Comparison of ENCODE assay signal across 8 cellular contexts in genomic region chr17:35808962-35809854, GRCh38. TPM values are rescaled to one million over a fixed set of nuclear protein-coding genes. Genes with fewer than 3 reads are reported as not detected.
DNase-seq lines count a peak whose midpoint lies in the region; ATAC-seq and TF ChIP-seq lines count a peak whose summit lies in the region.

TAF15 (plus strand) TSS chr17:35809484; CDS start chr17:35809570, 86 bp downstream.

- peak within 1 kb of the TSS; percentile 86 for H2AFZ ChIP-seq in PC-3 (ENCODE audit: low read length)

- peak within 1 kb of the TSS; percentile 93 for H3K9ac ChIP-seq in PC-3 (ENCODE audit: low read length)
- peak within 1 kb of the TSS; percentile 81 for H3K9ac ChIP-seq in mucosa of stomach (ENCODE audit: low read length)

- intact Hi-C loops in PC-3 (cut with micrococcal nuclease), result loop anchor here (5.0 kb wide), 1 partner anchor 557 kb away; no protein-coding TSS in a partner anchor

- no peaks in the 10 kb centered on the region for H3K9me2 ChIP-seq in PC-3 (replicated peaks; ENCODE audit: low read length)

- BruUV-seq in PC-3 (replicated peaks; lab: Mats Ljungman, UMichigan), result no TSS peak

- POLR2A ChIA-PET in PC-3 (lab: Charles Lee; ENCODE audit: unreplicated experiment), result interaction anchor here (0.5 to 1.5 kb wide), 5 partner anchors 10 to 707 kb away, joined by 3 to 6 read pairs (median 4); no protein-coding TSS in a partner anchor

- CTCF ChIA-PET in PC-3 (lab: Charles Lee), result interaction anchor here (0.5 to 1.9 kb wide), 3 partner anchors 42 to 137 kb away, joined by 3 to 18 read pairs (median 11); no protein-coding TSS in a partner anchor

- peak; percentile 78 for TF ChIP-seq CTCF in PC-3 (conservative IDR thresholded peaks at IDR 0.05; ENCODE audit: low read depth, low read length)

- H3K4me1 ChIP-seq in PC-3 (ENCODE audit: insufficient read depth, low read length) (peaks cover 31% of the 10 kb centered on the region), mucosa of stomach (ENCODE audit: control insufficient read depth, insufficient read depth, low read length) (peaks cover 15% of the 10 kb centered on the region)

- peak; percentile 98 for DNase-seq in DMS53 (lab: John Stamatoyannopoulos, UW)
- peak; percentile 98 for DNase-seq in Jurkat, Clone E6-1 (ENCODE audit: low read depth, low spot score)
- DNase-seq in PC-3, result peak; percentile 94
- DNase-seq in activated T-cell treated with anti-CD3 and anti-CD28 coated beads, Interleukin-2, amount 50 U/mL, for 1 hour, result peak; percentile 92
- DNase-seq in erythroblast (lab: John Stamatoyannopoulos, UW), result peak; percentile 98 to 99
- peak; percentile 89 to 90 for DNase-seq in stimulated activated CD8-positive, alpha-beta memory T cell treated with anti-CD3 and anti-CD28 coated beads, Interleukin-7, amount 100 ng/mL, for 1 hour (ENCODE audit: low read depth in 2 of 2)

- H3K79me2 ChIP-seq in PC-3 (ENCODE audit: low read length), result peaks cover 49% of the 10 kb centered on the region

- peak within 1 kb of the TSS; percentile 88 for H3K27ac ChIP-seq in PC-3 (ENCODE audit: low read length)

- H3K27me3 ChIP-seq in PC-3 (ENCODE audit: low read length), result no peaks in the 10 kb centered on the region
- H3K27me3 ChIP-seq in mucosa of stomach (ENCODE audit: control insufficient read depth, insufficient read depth, low read length), result no peaks in the 10 kb centered on the region

- no peaks in the 10 kb centered on the region for H3F3A ChIP-seq in PC-3 (ENCODE audit: low read length, unreplicated experiment)

- peak within 1 kb of the TSS; percentile 97 for H3K4me2 ChIP-seq in PC-3 (ENCODE audit: low read length)

- ATAC-seq in GM21619 (IDR thresholded peaks at IDR 0.05; ENCODE audit: unreplicated experiment) (peak; percentile 90), PC-3 (peak; percentile 90)

- H3K9me3 ChIP-seq in PC-3 (ENCODE audit: low read length), result no peaks in the 10 kb centered on the region
- no peaks in the 10 kb centered on the region for H3K9me3 ChIP-seq in mucosa of stomach (ENCODE audit: control insufficient read depth, low read length)

- TF ChIP-seq POLR2A in erythroblast (IDR thresholded peaks at IDR 0.05; ENCODE audit: low read length), result peak; percentile 97

- H4K20me1 ChIP-seq in PC-3 (ENCODE audit: low read length), result peaks cover 22% of the 10 kb centered on the region

- H3K36me3 ChIP-seq in PC-3 (ENCODE audit: low read depth, low read length), result peaks cover 8% of the 10 kb centered on the region; the same call in 1 of the 2 replicates
- H3K36me3 ChIP-seq in mucosa of stomach (ENCODE audit: control insufficient read depth, insufficient read depth, low read length), result no peaks in the 10 kb centered on the region

- H3K4me3 ChIP-seq in Jurkat, Clone E6-1 (ENCODE audit: low read length), result peak within 1 kb of the TSS; percentile 100
- peak within 1 kb of the TSS; percentile 97 for H3K4me3 ChIP-seq in PC-3 (ENCODE audit: low read length)
- H3K4me3 ChIP-seq in mucosa of stomach (ENCODE audit: low read length), result peak within 1 kb of the TSS; percentile 52

RNA-seq across cellular contexts. Expression of gene TAF15, which starts in this region (rescaled TPM):
- 336 TPM for polyA plus RNA-seq in Jurkat, Clone E6-1 (2012; ENCODE audit: insufficient read depth, insufficient read length)
- total RNA-seq in PC-3 (2014; rRNA removed), result 32.4 and 48.1 TPM in 2 replicates

Comparison
In these comparisons a context has a peak if more than half of its experiments do, and no peak if none do; other contexts are left out.
1. Peak in every context shown above with its lines: DNase-seq, ATAC-seq, H3K4me3 ChIP-seq and H3K27ac ChIP-seq.